Comparison of ENCODE assay signal across 8 cellular contexts in the genomic region with DNA sequence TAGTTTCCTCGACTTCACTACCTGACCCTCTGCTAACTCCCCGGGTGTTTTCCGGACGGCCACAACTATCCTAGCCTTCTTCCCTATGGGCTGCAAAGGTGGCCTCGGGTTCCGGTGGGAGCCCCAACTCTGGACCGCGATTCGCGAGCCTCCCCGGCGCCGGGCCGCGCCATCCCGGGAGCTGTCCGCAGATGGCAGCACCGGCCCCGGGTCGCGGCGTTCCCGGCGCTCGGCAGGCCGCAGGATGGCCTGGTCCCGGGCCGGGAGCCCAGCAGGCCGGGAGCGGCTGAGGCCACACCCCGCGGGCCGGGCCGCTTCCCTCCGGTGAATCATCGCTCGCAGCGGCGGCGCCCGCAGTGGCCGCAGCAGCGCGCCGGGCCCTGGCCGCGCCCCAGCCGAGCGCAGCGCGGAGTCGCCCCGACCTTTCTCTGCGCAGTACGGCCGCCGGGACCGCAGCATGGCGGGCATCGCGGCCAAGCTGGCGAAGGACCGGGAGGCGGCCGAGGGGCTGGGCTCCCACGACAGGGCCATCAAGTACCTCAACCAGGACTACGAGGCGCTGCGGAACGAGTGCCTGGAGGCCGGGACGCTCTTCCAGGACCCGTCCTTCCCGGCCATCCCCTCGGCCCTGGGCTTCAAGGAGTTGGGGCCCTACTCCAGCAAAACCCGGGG. TPM values are rescaled to one million over a fixed set of nuclear protein-coding genes. Genes with fewer than 3 reads are reported as not detected.
DNase-seq lines count a peak whose midpoint lies in the region; ATAC-seq and TF ChIP-seq lines count a peak whose summit lies in the region.

A gene (plus strand): TSS at position 356 of the 672 bp plus-strand sequence. CDS start 102 bp downstream, at position 458.

- peak within 1 kb of the TSS; percentile 73 for H3K9ac ChIP-seq in endodermal cell (ENCODE audit: extremely low read depth, low read length, poor library complexity, severe bottlenecking)

- ATAC-seq in GM18517 (IDR thresholded peaks at IDR 0.05; ENCODE audit: unreplicated experiment) (peak; percentile 57), HG02970 (IDR thresholded peaks at IDR 0.05; ENCODE audit: low FRiP score, unreplicated experiment) (peak; percentile 44)

- CTCF ChIA-PET in AG04450 (lab: Charles Lee): interaction anchor here (0.6 to 1.7 kb wide), 11 partner anchors 8 to 474 kb away, joined by 3 to 9 read pairs (median 4); no protein-coding TSS in a partner anchor

- H3K27ac ChIP-seq in AG04450 (ENCODE audit: low read depth, low read length) (peak within 1 kb of the TSS; percentile 93), endodermal cell (ENCODE audit: low read depth, low read length) (no peak within 1 kb of the TSS)

- H3K4me3 ChIP-seq in AG04450 (ENCODE audit: low read depth, low read length) (peak within 1 kb of the TSS; percentile 95), endodermal cell (ENCODE audit: low read length) (peak within 1 kb of the TSS; percentile 92)

- DNase-seq in AG04450 (ENCODE audit: low read depth, low spot score): no peak
- DNase-seq in NCI-H510A (lab: John Stamatoyannopoulos, UW): peak; percentile 75
- DNase-seq in activated CD8-positive, alpha-beta memory T cell treated with anti-CD3 and anti-CD28 coated beads for 1 hour (ENCODE audit: extremely low read depth in 1 of 2, low read depth in 1 of 2): peak; percentile 10 to 38
- DNase-seq in endodermal cell: peak; percentile 88
- peak; percentile 79 for DNase-seq in medulla oblongata (ENCODE audit: extremely low spot score)
- peak; percentile 42 to 50 for DNase-seq in stimulated activated CD8-positive, alpha-beta memory T cell treated with anti-CD3 and anti-CD28 coated beads, Interleukin-2, amount 100 ng/mL, for 48 hours (ENCODE audit: low read depth in 2 of 2)

- H3K9me3 ChIP-seq in AG04450 (ENCODE audit: control insufficient read depth, insufficient read depth, low read length): no peaks in the 10 kb centered on the region
- no peaks in the 10 kb centered on the region for H3K9me3 ChIP-seq in endodermal cell (ENCODE audit: control insufficient read depth, low read length)

- peaks cover 12% of the 10 kb centered on the region for H3K4me1 ChIP-seq in endodermal cell (ENCODE audit: control insufficient read depth, insufficient read depth, low read length)

- peak within 1 kb of the TSS; percentile 79 for H3K27ac Mint-ChIP-seq in endodermal cell

- H3K9me3 Mint-ChIP-seq in endodermal cell: no peaks in the 10 kb centered on the region

- POLR2A ChIA-PET in AG04450 (lab: Yijun Ruan, JAX): interaction anchor here (0.5 to 1.5 kb wide), 3 partner anchors 8 to 37 kb away, joined by 4 to 9 read pairs (median 6); no protein-coding TSS in a partner anchor

- no peaks in the 10 kb centered on the region for H3K36me3 Mint-ChIP-seq in endodermal cell (ENCODE audit: low read depth)

- TF ChIP-seq CTCF in AG04450 (IDR thresholded peaks at IDR 0.05; ENCODE audit: low read depth, low read length) (peak; percentile 51), endodermal cell (conservative IDR thresholded peaks at IDR 0.05) (peak; percentile 76)

- H3K4me1 Mint-ChIP-seq in endodermal cell: peaks cover 43% of the 10 kb centered on the region

- WGBS in endodermal cell (ENCODE audit: insufficient coverage in 1 of 2, insufficient read length in 1 of 2), 2 experiments: 1% methylated on average over 27 to 76 of the region's 76 CpGs

- H3K4me3 Mint-ChIP-seq in endodermal cell: peak within 1 kb of the TSS; percentile 77

- H3K27me3 Mint-ChIP-seq in endodermal cell (ENCODE audit: insufficient read depth): peaks cover 31% of the 10 kb centered on the region

- peaks cover 15% of the 10 kb centered on the region for H3K36me3 ChIP-seq in endodermal cell (ENCODE audit: control insufficient read depth, insufficient read depth, low read length)

- no peaks in the 10 kb centered on the region for H3K27me3 ChIP-seq in AG04450 (ENCODE audit: control insufficient read depth, insufficient read depth, low read length)
- H3K27me3 ChIP-seq in endodermal cell (ENCODE audit: control insufficient read depth, insufficient read depth, low read length, poor library complexity, severe bottlenecking): no peaks in the 10 kb centered on the region

RNA-seq across cellular contexts. Expression of the gene that starts here (rescaled TPM):
- polyA plus RNA-seq in AG04450 (2011; rRNA removed): 417 and 433 TPM in 2 replicates
- polyA minus RNA-seq in AG04450 (2011; rRNA and poly(A)+ RNA removed): 355 and 396 TPM in 2 replicates
- total RNA-seq in endodermal cell: 10 to 100 TPM; 49.2 to 49.7 TPM
- 71.5 TPM for polyA plus RNA-seq in endodermal cell (2013, experiment 1 of 2)
- 75.9 TPM for polyA plus RNA-seq in endodermal cell (2013, experiment 2 of 2)
